Comparison of ENCODE assay signal across 12 cellular contexts in the genomic region with DNA sequence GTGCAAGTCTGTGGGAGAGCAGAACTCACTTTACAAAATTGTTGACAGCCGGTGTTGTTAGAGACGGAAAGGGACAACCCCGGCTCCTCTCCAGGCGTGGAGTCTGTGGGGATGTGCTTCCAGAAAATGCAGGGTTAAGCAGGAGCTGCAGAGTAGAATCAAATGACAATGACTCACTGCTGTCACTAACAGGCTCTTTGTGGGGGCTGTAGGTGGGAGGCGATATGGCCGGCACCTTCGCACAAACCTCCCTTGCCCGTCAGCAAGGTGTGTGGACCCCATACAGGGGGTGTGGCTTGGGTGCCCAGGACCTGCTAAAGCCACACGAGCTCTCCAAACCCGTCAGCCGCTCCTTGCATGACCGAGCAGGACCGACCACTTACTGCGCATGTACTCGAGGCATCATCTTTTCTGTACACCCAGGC. TPM values are rescaled to one million over a fixed set of nuclear protein-coding genes. Genes with fewer than 3 reads are reported as not detected.
DNase-seq lines count a peak whose midpoint lies in the region; ATAC-seq, FAIRE-seq and TF ChIP-seq lines count a peak whose summit lies in the region.
"Had no signal": no experiment of that assay in that cellular context is flagged by ENCODE, and none has a peak within 500 bp of the region (broad histone marks: within the 10 kb centered on the region; RNA-seq: fewer than 3 reads in every experiment).

No MANE protein-coding gene starts in this region.

- H3K27me3 ChIP-seq in adipocyte (replicated peaks; ENCODE audit: control insufficient read depth, insufficient read depth, low read length) (no peaks in the 10 kb centered on the region), iPS-20b (ENCODE audit: insufficient read depth, low read length) (no peaks in the 10 kb centered on the region)
- H3K27me3 ChIP-seq: neutrophil had no signal

- H3K4me1 Mint-ChIP-seq in progenitor cell of endocrine pancreas (ENCODE audit: low read depth): peaks cover 10% of the 10 kb centered on the region

- TF ChIP-seq POLR2A in GM12891 (IDR thresholded peaks at IDR 0.05; ENCODE audit: low read depth, low read length): no peak

- H3K27ac Mint-ChIP-seq in progenitor cell of endocrine pancreas: peak overlapping the region; percentile 52
- H3K27ac Mint-ChIP-seq: CD4-positive, CD25-positive, alpha-beta regulatory T cell had no signal

- H3K9me3 ChIP-seq in ES-I3 (ENCODE audit: control insufficient read depth, insufficient read depth, low read length) (no peaks in the 10 kb centered on the region), adipocyte (ENCODE audit: control insufficient read depth, low read length) (no peaks in the 10 kb centered on the region), iPS-20b (ENCODE audit: insufficient read depth, low read depth, low read length) (no peaks in the 10 kb centered on the region)
- H3K9me3 ChIP-seq: neutrophil had no signal

- peak overlapping the region; percentile 60 for H3K4me3 ChIP-seq in adipocyte (ENCODE audit: low read length)
- peak overlapping the region; percentile 25; the same call in 1 of the 2 replicates for H3K4me3 ChIP-seq in iPS-20b (ENCODE audit: low read length)

- no peak overlapping the region for H3K27ac ChIP-seq in iPS-20b (ENCODE audit: low read length)
- H3K27ac ChIP-seq: neutrophil had no signal

- H3K4me3 Mint-ChIP-seq in progenitor cell of endocrine pancreas (ENCODE audit: low read depth): no peak overlapping the region

- no peak for FAIRE-seq in GM12891 (lab: Jason Lieb, UNC)

- no peak for TF ChIP-seq CTCF in progenitor cell of endocrine pancreas (IDR thresholded peaks at IDR 0.05; ENCODE audit: unreplicated experiment)

- no peaks in the 10 kb centered on the region for H3K27me3 Mint-ChIP-seq in progenitor cell of endocrine pancreas
- H3K27me3 Mint-ChIP-seq: CD4-positive, CD25-positive, alpha-beta regulatory T cell had no signal

- ATAC-seq in HG03439 (IDR thresholded peaks at IDR 0.05; ENCODE audit: unreplicated experiment): no peak

- no peaks in the 10 kb centered on the region for H3K36me3 ChIP-seq in ES-I3 (ENCODE audit: insufficient read depth, low read length)
- peaks cover 19% of the 10 kb centered on the region for H3K36me3 ChIP-seq in adipocyte (ENCODE audit: control insufficient read depth, insufficient read depth, low read length, severe bottlenecking)
- peaks cover 4% of the 10 kb centered on the region; the same call in 1 of the 2 replicates for H3K36me3 ChIP-seq in iPS-20b (ENCODE audit: insufficient read depth, low read depth, low read length)
- H3K36me3 ChIP-seq: neutrophil had no signal

- H3K4me1 ChIP-seq in ES-I3 (ENCODE audit: insufficient read depth, low read length): peaks cover 26% of the 10 kb centered on the region
- H3K4me1 ChIP-seq in adipocyte (ENCODE audit: control insufficient read depth, insufficient read depth, low read length): peaks cover 65% of the 10 kb centered on the region
- peaks cover 17% of the 10 kb centered on the region; the same call in 1 of the 2 replicates for H3K4me1 ChIP-seq in iPS-20b (ENCODE audit: insufficient read depth, low read length)

- DNase-seq in adipocyte (ENCODE audit: low read depth) (no peak), progenitor cell of endocrine pancreas (ENCODE audit: low spot score, unreplicated experiment) (no peak), 8988T (no peak), GM12891 (ENCODE audit: insufficient read length, low spot score) (no peak), T-helper 9 cell (no peak)
- DNase-seq: CD4-positive, CD25-positive, alpha-beta regulatory T cell; MM.1S; RPMI8226 had no signal

- H3K36me3 Mint-ChIP-seq in progenitor cell of endocrine pancreas (ENCODE audit: insufficient read depth): peaks cover 6% of the 10 kb centered on the region

- H3K9me3 Mint-ChIP-seq in progenitor cell of endocrine pancreas (ENCODE audit: low read depth): no peaks in the 10 kb centered on the region
- H3K9me3 Mint-ChIP-seq: CD4-positive, CD25-positive, alpha-beta regulatory T cell had no signal

- peak overlapping the region; percentile 6; the same call in 1 of the 2 replicates for H3K9ac ChIP-seq in ES-I3 (ENCODE audit: low read depth, low read length)
- peak overlapping the region; percentile 82 for H3K9ac ChIP-seq in adipocyte (ENCODE audit: low read length)
- H3K9ac ChIP-seq in iPS-20b (ENCODE audit: low read depth, low read length): no peak overlapping the region; the same call in 1 of the 2 replicates

TF ChIP-seq in GM12891, 5 proteins besides CTCF, POLR2A, EP300 and RAD21:
- TF ChIP-seq POLR2AphosphoS5 (IDR thresholded peaks at IDR 0.05; ENCODE audit: low read depth, low read length): no peak
- TF ChIP-seq TAF1 (IDR thresholded peaks at IDR 0.05; ENCODE audit: low read depth, low read length): no peak
- no peak for TF ChIP-seq PAX5 (IDR thresholded peaks at IDR 0.05; ENCODE audit: insufficient read depth, low read length, severe bottlenecking)
- no peak for TF ChIP-seq SPI1 (IDR thresholded peaks at IDR 0.05; ENCODE audit: low read depth, low read length)
- no peak for TF ChIP-seq POU2F2 (IDR thresholded peaks at IDR 0.05; ENCODE audit: low read depth, low read length)

RNA-seq across cellular contexts. Expression of a gene that starts 5.8 kb away (rescaled TPM):
- total RNA-seq in progenitor cell of endocrine pancreas: 35.7 and 37.1 TPM in 2 replicates
- polyA plus RNA-seq in GM12891 (2012; ENCODE audit: low read depth, missing spikeins): 8.8 TPM

RNA-seq across cellular contexts. Expression of a gene that starts 29.0 kb away (rescaled TPM):
- 6.0 and 7.7 TPM in 2 replicates for total RNA-seq in progenitor cell of endocrine pancreas
- polyA plus RNA-seq in GM12891 (2012; ENCODE audit: low read depth, missing spikeins): 0.72 TPM

RNA-seq across cellular contexts. Expression of a gene that starts 45.0 kb away (rescaled TPM):
- total RNA-seq in progenitor cell of endocrine pancreas: 17.6 and 19.5 TPM in 2 replicates
- 1.1 TPM for polyA plus RNA-seq in GM12891 (2012; ENCODE audit: low read depth, missing spikeins)

RNA-seq across cellular contexts. Expression of a gene that starts 49.5 kb away (rescaled TPM):
- 34.3 and 35.7 TPM in 2 replicates for total RNA-seq in progenitor cell of endocrine pancreas
- polyA plus RNA-seq in GM12891 (2012; ENCODE audit: low read depth, missing spikeins): 52.5 TPM
